ENCODE assay signal across 8 cellular contexts in genomic region chr12:70367268-70368141, GRCh38. TPM values are rescaled to one million over a fixed set of nuclear protein-coding genes. Genes with fewer than 3 reads are reported as not detected.
A peak's percentile ranks its signal among the peaks of the same experiment; 100 is the strongest.
DNase-seq lines count a peak whose midpoint lies in the region; ATAC-seq and TF ChIP-seq lines count a peak whose summit lies in the region.

No MANE protein-coding gene starts in this region.

- POLR2A ChIA-PET in naive thymus-derived CD4-positive, alpha-beta T cell (lab: Charles Lee): interaction anchor here (0.6 to 3.0 kb wide), 4 partner anchors 24 to 379 kb away, joined by 3 to 13 read pairs (median 6); no protein-coding TSS in a partner anchor

- no peaks in the 10 kb centered on the region for H3K36me3 ChIP-seq in endodermal cell (ENCODE audit: control insufficient read depth, insufficient read depth, low read length)
- H3K36me3 ChIP-seq in naive thymus-derived CD4-positive, alpha-beta T cell (ENCODE audit: control insufficient read depth in 2 of 3, insufficient read depth in 3 of 3, low read length in 3 of 3): peaks cover 0 to 4% (median 0%) of the 10 kb centered on the region in 3 experiments

- no peak overlapping the region for H3K27ac ChIP-seq in endodermal cell (ENCODE audit: low read depth, low read length)
- H3K27ac ChIP-seq in naive thymus-derived CD4-positive, alpha-beta T cell (ENCODE audit: low read depth, low read length): peak overlapping the region; percentile 71

- peak overlapping the region; percentile 95 for H3K4me3 ChIP-seq in endodermal cell (ENCODE audit: low read length)
- peak overlapping the region; percentile 70 for H3K4me3 ChIP-seq in naive thymus-derived CD4-positive, alpha-beta T cell (ENCODE audit: low read length)

- no peak for ATAC-seq in naive thymus-derived CD4-positive, alpha-beta T cell
- ATAC-seq in HG03139 (IDR thresholded peaks at IDR 0.05; ENCODE audit: unreplicated experiment): no peak

- H3K36me3 Mint-ChIP-seq in endodermal cell (ENCODE audit: low read depth): peaks cover 3% of the 10 kb centered on the region
- peaks cover 0 to 7% (median under 1%) of the 10 kb centered on the region in 5 donors for H3K36me3 Mint-ChIP-seq in naive thymus-derived CD4-positive, alpha-beta T cell

- no peaks in the 10 kb centered on the region for H3K9me3 Mint-ChIP-seq in endodermal cell
- peaks cover 0 to 4% (median 0%) of the 10 kb centered on the region in 11 donors for H3K9me3 Mint-ChIP-seq in naive thymus-derived CD4-positive, alpha-beta T cell

- H3K4me3 Mint-ChIP-seq in endodermal cell: peak overlapping the region; percentile 94
- H3K4me3 Mint-ChIP-seq in naive thymus-derived CD4-positive, alpha-beta T cell: peak overlapping the region; percentile 94 to 99 (median 97)

- peak overlapping the region; percentile 69 for H3K9ac ChIP-seq in endodermal cell (ENCODE audit: extremely low read depth, low read length, poor library complexity, severe bottlenecking)

- DNase-seq in EL (peak; percentile 4), NCI-H69 (lab: John Stamatoyannopoulos, UW) (peak; percentile 51), endodermal cell (no peak), SW 1271 (lab: John Stamatoyannopoulos, UW) (no peak), SIG-M5 (lab: John Stamatoyannopoulos, UW) (no peak), amniotic stem cell (lab: John Stamatoyannopoulos, UW) (no peak)
- DNase-seq in naive thymus-derived CD4-positive, alpha-beta T cell: peak in 1 of 9 donors; percentile 2

- H3K27ac Mint-ChIP-seq in endodermal cell: peak overlapping the region; percentile 90
- H3K27ac Mint-ChIP-seq in naive thymus-derived CD4-positive, alpha-beta T cell: peak overlapping the region in 8 of 9 donors; percentile 82 to 91 (median 89)

- CTCF ChIA-PET in naive thymus-derived CD4-positive, alpha-beta T cell (lab: Charles Lee): no interaction called here

- peaks cover 8% of the 10 kb centered on the region for H3K4me1 Mint-ChIP-seq in endodermal cell
- H3K4me1 Mint-ChIP-seq in naive thymus-derived CD4-positive, alpha-beta T cell: peaks cover 12 to 41% (median 34%) of the 10 kb centered on the region in 7 donors

- H3K27me3 ChIP-seq in endodermal cell (ENCODE audit: control insufficient read depth, insufficient read depth, low read length, poor library complexity, severe bottlenecking): peaks cover 6% of the 10 kb centered on the region
- peaks cover 0 to 4% of the 10 kb centered on the region in 2 donors for H3K27me3 ChIP-seq in naive thymus-derived CD4-positive, alpha-beta T cell (ENCODE audit: control insufficient read depth in 2 of 2, insufficient read depth in 2 of 2, low read length in 2 of 2)

- TF ChIP-seq CTCF in endodermal cell (conservative IDR thresholded peaks at IDR 0.05): no peak

- H3K9me3 ChIP-seq in endodermal cell (ENCODE audit: control insufficient read depth, low read length): no peaks in the 10 kb centered on the region
- no peaks in the 10 kb centered on the region for H3K9me3 ChIP-seq in naive thymus-derived CD4-positive, alpha-beta T cell (ENCODE audit: control insufficient read depth in 2 of 3, low read length in 3 of 3)

- intact Hi-C loops in naive thymus-derived CD4-positive, alpha-beta T cell (cut with micrococcal nuclease): loop anchor here (2.0 to 10.0 kb wide), 10 partner anchors 35 to 1470 kb away; partner anchors contain the start of genes CCT2 (in 2 of the 2), RAB3IP (in 2 of the 2), CPSF6 (in 1 of the 2) and FRS2 (in 1 of the 2)

- H3K4me1 ChIP-seq in endodermal cell (ENCODE audit: control insufficient read depth, insufficient read depth, low read length): no peaks in the 10 kb centered on the region
- peaks cover 16 to 19% of the 10 kb centered on the region in 2 donors for H3K4me1 ChIP-seq in naive thymus-derived CD4-positive, alpha-beta T cell (ENCODE audit: control insufficient read depth in 2 of 2, insufficient read depth in 2 of 2, low read length in 2 of 2)

- 1 to 2% methylated on average over 9 to 19 of the region's 19 CpGs for WGBS in endodermal cell (ENCODE audit: insufficient coverage in 1 of 2, insufficient read length in 1 of 2), 2 experiments

- peaks cover 16% of the 10 kb centered on the region for H3K27me3 Mint-ChIP-seq in endodermal cell (ENCODE audit: insufficient read depth)
- H3K27me3 Mint-ChIP-seq in naive thymus-derived CD4-positive, alpha-beta T cell: peaks cover 0 to 45% (median 0%) of the 10 kb centered on the region in 5 donors

RNA-seq across cellular contexts. Expression of gene KCNMB4, which starts 1.4 kb away (rescaled TPM):
- 10 to 100 TPM; 11.9 to 13.1 TPM for total RNA-seq in endodermal cell
- polyA plus RNA-seq in endodermal cell (2013, experiment 1 of 2): 13.5 TPM
- 13.1 TPM for polyA plus RNA-seq in endodermal cell (2013, experiment 2 of 2)
- total RNA-seq in naive thymus-derived CD4-positive, alpha-beta T cell: 1 to 10 TPM in 3 of 5 experiments, under 1 TPM in 2; 0.31 to 1.9 (median 1.4) TPM
- 1 to 10 TPM; 1.1 to 1.7 TPM for polyA plus RNA-seq in naive thymus-derived CD4-positive, alpha-beta T cell

Comparison
In these comparisons a context has a peak if more than half of its experiments do, and no peak if none do; other contexts are left out.
1. DNase-seq: peak in EL (single experiment) and NCI-H69 (single experiment); none in endodermal cell (single experiment), SW 1271 (0 of 2), SIG-M5 (single experiment) and amniotic stem cell (single experiment).
2. RNA of gene KCNMB4, which starts 1.4 kb away (total RNA-seq): 11.9 to 13.1 TPM in endodermal cell; 0.31 to 1.9 TPM in naive thymus-derived CD4-positive, alpha-beta T cell; every median in the first group is over 4 times any median in the second.